ENCODE assay signal across 22 cellular contexts in the genomic region with DNA sequence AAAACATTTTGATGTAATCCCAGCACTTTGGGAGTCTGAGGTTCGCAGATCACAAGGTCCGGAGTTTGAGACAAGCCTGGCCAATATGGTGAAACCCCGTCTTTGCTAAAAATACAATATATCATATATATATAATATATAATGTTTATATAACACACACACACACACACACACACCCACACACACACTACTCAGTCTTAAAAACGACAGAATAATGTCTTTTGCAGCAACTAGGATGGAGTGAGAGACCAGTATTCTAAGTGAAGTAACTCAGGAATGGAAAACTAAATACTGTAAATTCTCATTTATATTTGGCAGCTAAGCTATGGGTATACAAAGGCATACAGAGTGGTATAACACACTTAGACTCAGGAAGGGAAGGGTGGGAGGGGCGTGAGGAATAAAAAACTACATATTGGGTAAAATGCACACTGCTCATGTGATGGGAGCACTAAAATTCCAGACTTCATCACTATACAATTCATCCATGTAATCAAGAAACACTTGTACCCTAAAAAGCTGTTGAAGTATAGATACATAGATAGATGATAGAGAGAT.
"Had no signal": no experiment of that assay in that cellular context is flagged by ENCODE, and none has a peak within 500 bp of the region (broad histone marks: within the 10 kb centered on the region; RNA-seq: fewer than 3 reads in every experiment).

No MANE protein-coding gene starts in this region.

- H3K4me1 ChIP-seq: left ventricle myocardium inferior, lower lobe of right lung, neural progenitor cell, suprapubic skin, thyroid gland, upper lobe of left lung, uterus had no signal

- H2AFZ ChIP-seq: neural progenitor cell had no signal

- H3K4me2 ChIP-seq: neural progenitor cell had no signal

- H3K4me1 Mint-ChIP-seq: immature natural killer cell, memory B cell, neural progenitor cell had no signal

- H3K36me3 ChIP-seq: left ventricle myocardium inferior, lower lobe of right lung, neural progenitor cell, ovary, suprapubic skin, thyroid gland, upper lobe of left lung, uterus had no signal

- H3K27ac Mint-ChIP-seq: dendritic cell treated with granulocyte-macrophage colony-stimulating factor and Interleukin-4, amounts not matched to agents 40 ng/mL and 50 ng/mL, for 4 days; effector memory CD8-positive, alpha-beta T cell; immature natural killer cell; memory B cell; natural killer cell treated with Interleukin-12 subunit alpha and Interleukin-12 subunit beta and Interleukin-15 and Interleukin-18, amount 100 ng/mL, for 72 hours; neural progenitor cell; progenitor cell of endocrine pancreas had no signal

- H3K9me3 ChIP-seq: ovary, suprapubic skin, thyroid gland, uterus had no signal

- H3K4me3 Mint-ChIP-seq: dendritic cell treated with granulocyte-macrophage colony-stimulating factor and Interleukin-4, amounts not matched to agents 40 ng/mL and 50 ng/mL, for 4 days; effector memory CD8-positive, alpha-beta T cell; immature natural killer cell; memory B cell; natural killer cell treated with Interleukin-12 subunit alpha and Interleukin-12 subunit beta and Interleukin-15 and Interleukin-18, amount 100 ng/mL, for 72 hours; neural progenitor cell had no signal

- H3K27ac ChIP-seq: foreskin keratinocyte, left ventricle myocardium inferior, lower lobe of right lung, neural progenitor cell, ovary, suprapubic skin, thyroid gland, upper lobe of left lung, uterus had no signal

- H3K9ac ChIP-seq: neural progenitor cell had no signal

- FAIRE-seq: keratinocyte had no signal

- H3K27me3 Mint-ChIP-seq: dendritic cell treated with granulocyte-macrophage colony-stimulating factor and Interleukin-4, amounts not matched to agents 40 ng/mL and 50 ng/mL, for 4 days; effector memory CD8-positive, alpha-beta T cell; memory B cell; natural killer cell treated with Interleukin-12 subunit alpha and Interleukin-12 subunit beta and Interleukin-15 and Interleukin-18, amount 100 ng/mL, for 72 hours; progenitor cell of endocrine pancreas had no signal

- H3K36me3 Mint-ChIP-seq: immature natural killer cell, memory B cell had no signal

- ATAC-seq: effector memory CD8-positive, alpha-beta T cell; foreskin keratinocyte; lower lobe of right lung; natural killer cell treated with Interleukin-12 subunit alpha and Interleukin-12 subunit beta and Interleukin-15 and Interleukin-18, amount 100 ng/mL, for 72 hours; right cardiac atrium had no signal

- H3K4me3 ChIP-seq: left ventricle myocardium inferior, lower lobe of right lung, neural progenitor cell, ovary, suprapubic skin, thyroid gland, upper lobe of left lung, uterus had no signal

- DNase-seq: effector memory CD8-positive, alpha-beta T cell; foreskin keratinocyte; immature natural killer cell; left ventricle myocardium inferior; lower lobe of right lung; midbrain; nucleus accumbens; ovary; right cardiac atrium; small intestine; stimulated activated CD4-positive, alpha-beta T cell treated with anti-CD3 and anti-CD28 coated beads, Interleukin-12 subunit alpha, Interleukin-12 subunit beta, amount 100 ng/mL, for 4 hours; stimulated activated naive CD4-positive, alpha-beta T cell; thyroid gland; upper lobe of left lung; uterus had no signal

- H3K27me3 ChIP-seq: foreskin keratinocyte, neural progenitor cell, ovary, suprapubic skin, thyroid gland, upper lobe of left lung, uterus had no signal
